ENCODE assay signal across 23 cellular contexts in genomic region chr16:9191274-9191850, GRCh38.
"Had no signal": no experiment of that assay in that cellular context is flagged by ENCODE, and none has a peak within 500 bp of the region (broad histone marks: within the 10 kb centered on the region; RNA-seq: fewer than 3 reads in every experiment).

No MANE protein-coding gene starts in this region.

- H3K9me3 ChIP-seq: colonic mucosa, gastroesophageal sphincter, heart left ventricle, left lung, lower lobe of right lung, mucosa of descending colon had no signal

- H2AFZ ChIP-seq: hepatocyte had no signal

- DNase-seq: colonic mucosa; cortex of kidney; effector CD8-positive, alpha-beta T cell; effector memory CD8-positive, alpha-beta T cell; endodermal cell; erythroblast; foreskin keratinocyte; heart left ventricle; hypothalamus; left cardiac atrium; left lung; left ventricle myocardium superior; lower lobe of right lung; mucosa of descending colon; naive B cell had no signal

- H3K4me3 ChIP-seq: colonic mucosa, gastroesophageal sphincter, heart left ventricle, hepatocyte, left lung, lower lobe of right lung, mucosa of descending colon had no signal

- H3K36me3 ChIP-seq: colonic mucosa, gastroesophageal sphincter, heart left ventricle, left lung, lower lobe of right lung had no signal

- ATAC-seq: effector memory CD8-positive, alpha-beta T cell; esophagus mucosa; foreskin keratinocyte; gastroesophageal sphincter; heart left ventricle; left cardiac atrium; left lung; left ventricle myocardium superior; lower lobe of right lung; mucosa of descending colon had no signal

- H3K4me2 ChIP-seq: hepatocyte had no signal

- H3K27me3 ChIP-seq: colonic mucosa, foreskin keratinocyte, heart left ventricle, hepatocyte, left lung had no signal

- H3K79me2 ChIP-seq: hepatocyte had no signal

- FAIRE-seq: endometrium, frontal cortex, islet of Langerhans, keratinocyte had no signal

- H3K4me1 ChIP-seq: colonic mucosa, foreskin keratinocyte, gastroesophageal sphincter, heart left ventricle, left lung, lower lobe of right lung had no signal

- H3K27ac ChIP-seq: colonic mucosa, epithelial cell of prostate, foreskin keratinocyte, gastroesophageal sphincter, heart left ventricle, hepatocyte, left lung, lower lobe of right lung had no signal
